ENCODE assay signal across 10 cellular contexts in genomic region chr3:32384938-32385337, GRCh38. TPM values are rescaled to one million over a fixed set of nuclear protein-coding genes. Genes with fewer than 3 reads are reported as not detected.
A peak's percentile ranks its signal among the peaks of the same experiment; 100 is the strongest.
DNase-seq lines count a peak whose midpoint lies in the region; ATAC-seq and TF ChIP-seq lines count a peak whose summit lies in the region.
"Had no signal": no experiment of that assay in that cellular context is flagged by ENCODE, and none has a peak within 500 bp of the region (broad histone marks: within the 10 kb centered on the region; RNA-seq: fewer than 3 reads in every experiment).

No MANE protein-coding gene starts in this region.

- peak; percentile 30 to 82 for ATAC-seq in left cardiac atrium

- no peak overlapping the region for H2BK120ac ChIP-seq in trophoblast cell (ENCODE audit: insufficient read depth, low read length, poor library complexity)

- no peaks in the 10 kb centered on the region for H3K79me1 ChIP-seq in trophoblast cell (ENCODE audit: low read length)

- H4K91ac ChIP-seq in trophoblast cell (ENCODE audit: low read depth, low read length): no peak overlapping the region

- H4K8ac ChIP-seq in trophoblast cell (ENCODE audit: low read depth, low read length): no peak overlapping the region

- intact Hi-C loops in left cardiac atrium (cut with DNase I) (loop anchor here in 1 of 2 donors (5.0 kb wide), 1 partner anchor 82 kb away; no protein-coding TSS in a partner anchor), adrenal gland (cut with DNase I) (no loop called here)

- H3K27ac ChIP-seq in trophoblast cell (ENCODE audit: low read depth, low read length): no peak overlapping the region
- no peak overlapping the region for H3K27ac ChIP-seq in adrenal gland

- no peaks in the 10 kb centered on the region for H3K9me3 ChIP-seq in trophoblast cell (ENCODE audit: insufficient read depth, low read depth, low read length)
- H3K9me3 ChIP-seq in adrenal gland (replicated peaks in 1 of 3): no peaks in the 10 kb centered on the region

- no peak overlapping the region for H3K4me3 ChIP-seq in trophoblast cell (ENCODE audit: low read depth, low read length)
- H3K4me3 ChIP-seq in adrenal gland: no peak overlapping the region

- H3K27me3 Mint-ChIP-seq in immature natural killer cell (ENCODE audit: low read depth in 3 of 3): peaks cover 2 to 7% (median 6%) of the 10 kb centered on the region in 3 donors

- no peak overlapping the region for H3K18ac ChIP-seq in trophoblast cell (ENCODE audit: low read length)

- H3K4me1 Mint-ChIP-seq in immature natural killer cell: no peaks in the 10 kb centered on the region

- no peak overlapping the region for H2AFZ ChIP-seq in trophoblast cell (ENCODE audit: insufficient read depth, low read length, poor library complexity)

- no peaks in the 10 kb centered on the region for H3K36me3 Mint-ChIP-seq in immature natural killer cell

- DNase-seq in Kasumi-1 (lab: John Stamatoyannopoulos, UW): peak; percentile 32 to 50
- DNase-seq in SKM-1 treated with dmso at 0.1 percent for 144 hours (lab: John Stamatoyannopoulos, UW; ENCODE audit: unreplicated experiment): peak; percentile 97
- peak; percentile 40 for DNase-seq in left cardiac atrium
- DNase-seq in trophoblast cell: peak; percentile 35 to 71
- DNase-seq in immature natural killer cell: no peak
- DNase-seq in adrenal gland: no peak
- DNase-seq in midbrain (lab: John Stamatoyannopoulos, UW): no peak
- DNase-seq: activated CD4-positive, alpha-beta memory T cell treated with anti-CD3 and anti-CD28 coated beads, Interleukin-2, amount 10 ng/mL, durations not matched to agents 7 days and 5 days; NCI-H2081 treated with DMSO at 0.1 percent for 48 hours; SIG-M5 had no signal

- H3K4ac ChIP-seq in trophoblast cell (ENCODE audit: low read depth, low read length): no peak overlapping the region

- H3K27me3 ChIP-seq in trophoblast cell (ENCODE audit: insufficient read depth, low read length) (no peaks in the 10 kb centered on the region), adrenal gland (no peaks in the 10 kb centered on the region)

- H3K9ac ChIP-seq in trophoblast cell (ENCODE audit: low read length): no peak overlapping the region

- H3K4me3 Mint-ChIP-seq in immature natural killer cell: no peak overlapping the region
- H3K4me3 Mint-ChIP-seq: activated CD4-positive, alpha-beta memory T cell treated with anti-CD3 and anti-CD28 coated beads, Interleukin-2, amount 10 ng/mL, durations not matched to agents 7 days and 5 days had no signal

- no peak overlapping the region for H3K4me2 ChIP-seq in trophoblast cell (ENCODE audit: low read length)

- TF ChIP-seq POLR2A in adrenal gland (IDR thresholded peaks at IDR 0.05): no peak

- no CpG with 5 or more reads among the region's 5 CpGs for WGBS in trophoblast cell (ENCODE audit: extremely low coverage, insufficient coverage, insufficient read length)
- 25 to 47% (median 37%) methylated on average over 5 of the region's 5 CpGs for WGBS in adrenal gland, 4 donors

- H3K23ac ChIP-seq in trophoblast cell (ENCODE audit: low read length): no peak overlapping the region

- H3K9me3 Mint-ChIP-seq in immature natural killer cell: no peaks in the 10 kb centered on the region
- H3K9me3 Mint-ChIP-seq: activated CD4-positive, alpha-beta memory T cell treated with anti-CD3 and anti-CD28 coated beads, Interleukin-2, amount 10 ng/mL, durations not matched to agents 7 days and 5 days had no signal

- no peak overlapping the region for H3K27ac Mint-ChIP-seq in immature natural killer cell
- H3K27ac Mint-ChIP-seq: activated CD4-positive, alpha-beta memory T cell treated with anti-CD3 and anti-CD28 coated beads, Interleukin-2, amount 10 ng/mL, durations not matched to agents 7 days and 5 days had no signal

- no peak overlapping the region for H2AK5ac ChIP-seq in trophoblast cell (ENCODE audit: low read length)

- H3K4me1 ChIP-seq in trophoblast cell (ENCODE audit: control insufficient read depth in 1 of 2, insufficient read depth in 2 of 2, low read length in 2 of 2) (peaks cover 0 to 3% of the 10 kb centered on the region in 2 experiments), adrenal gland (replicated peaks in 1 of 2) (no peaks in the 10 kb centered on the region)

- H3K79me2 ChIP-seq in trophoblast cell (ENCODE audit: control insufficient read depth, insufficient read depth, low read length, poor library complexity): no peaks in the 10 kb centered on the region

- TF ChIP-seq CTCF in adrenal gland (IDR thresholded peaks at IDR 0.05): no peak

- no peak overlapping the region for H2BK5ac ChIP-seq in trophoblast cell (ENCODE audit: low read depth, low read length, poor library complexity)

- no peaks in the 10 kb centered on the region for H3K36me3 ChIP-seq in trophoblast cell (ENCODE audit: control insufficient read depth in 1 of 2, insufficient read depth in 2 of 2, low read length in 2 of 2)
- no peaks in the 10 kb centered on the region for H3K36me3 ChIP-seq in adrenal gland (replicated peaks in 1 of 2)

- H2BK12ac ChIP-seq in trophoblast cell (ENCODE audit: low read length): no peak overlapping the region

- no peak overlapping the region for H4K12ac ChIP-seq in trophoblast cell (ENCODE audit: low read depth, low read length)

- H3K14ac ChIP-seq in trophoblast cell (ENCODE audit: low read length): no peak overlapping the region

RNA-seq across cellular contexts. Expression of gene CMTM7, which starts 6.7 kb away (rescaled TPM):
- total RNA-seq in left cardiac atrium (10 to 100 TPM in 1 of 2 donors, 1 to 10 TPM in 1; 8.0 to 10.2 TPM), adrenal gland (10 to 100 TPM in 7 of 8 donors, 1 to 10 TPM in 1; 8.4 to 19.2 (median 11.8) TPM)
- 16.7 and 18.6 TPM in 2 replicates for polyA plus RNA-seq in trophoblast cell (2013)
- polyA plus RNA-seq in immature natural killer cell (10 to 100 TPM; 16.8 to 29.8 (median 28.2) TPM), adrenal gland (10 to 100 TPM; 13.8 to 16.5 (median 16.4) TPM)

Comparison
In these comparisons a context has a peak if more than half of its experiments do, and no peak if none do; other contexts are left out.
1. DNase-seq: peak in Kasumi-1 (2 of 2), SKM-1 treated with dmso at 0.1 percent for 144 hours (single experiment), left cardiac atrium (single experiment) and trophoblast cell (2 of 2); none in immature natural killer cell (0 of 3), adrenal gland (0 of 7) and midbrain (single experiment).